ENCODE assay signal across 19 cellular contexts in genomic region chr15:76333309-76333708, GRCh38. TPM values are rescaled to one million over a fixed set of nuclear protein-coding genes. Genes with fewer than 3 reads are reported as not detected.
"Had no signal": no experiment of that assay in that cellular context is flagged by ENCODE, and none has a peak within 500 bp of the region (broad histone marks: within the 10 kb centered on the region; RNA-seq: fewer than 3 reads in every experiment).

No MANE protein-coding gene starts in this region.

- H3K9me3 ChIP-seq: SJSA1 had no signal

- H3K27me3 ChIP-seq: SJSA1 had no signal

- H3K4me3 ChIP-seq: SJSA1, SK-N-MC had no signal

- FAIRE-seq: RCC 7860 had no signal

- H3K36me3 ChIP-seq: SJSA1 had no signal

- H3K4me2 ChIP-seq: KMS-11 had no signal

- H3K27ac ChIP-seq: KMS-11, SJSA1, SK-N-MC had no signal

- DNase-seq: IMR-90, NCI-H1092, NCI-H1105 treated with DMSO at 0.1 percent for 48 hours, NCI-H1417 treated with DMSO at 0.1 percent for 48 hours, NCI-H146, NCI-H1694 treated with DMSO at 0.1 percent for 48 hours, NCI-H1930, NCI-H2081, NCI-H2107, NCI-H2227 treated with DMSO at 0.1 percent for 48 hours, NCI-H526 treated with DMSO at 0.1 percent for 48 hours, NCI-H774, Right ventricle myocardium superior, SIG-M5 had no signal

RNA-seq across cellular contexts. Expression of gene ISL2, which starts 3.3 kb away (rescaled TPM):
- total RNA-seq: MCF 10A, Right ventricle myocardium superior had no signal
